In the genomic region with DNA sequence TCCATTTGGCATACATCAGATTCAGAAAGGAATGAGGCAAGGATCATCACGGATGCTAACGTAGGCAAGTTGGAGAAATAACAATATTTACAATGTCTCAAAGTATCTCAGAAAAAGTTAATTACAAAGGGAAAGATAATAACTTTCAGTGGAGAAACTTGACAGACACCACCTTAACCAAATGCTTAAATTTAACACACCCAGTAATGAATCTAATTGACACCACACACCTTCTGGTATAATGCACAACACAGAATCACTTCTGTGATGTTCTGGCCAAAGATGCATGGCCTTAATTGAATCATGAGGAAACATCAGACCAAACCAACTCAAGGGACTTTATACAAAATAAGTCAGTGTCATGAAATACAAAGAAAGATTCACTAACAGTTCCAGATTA, we compare ENCODE assay signal across 1 cellular context.
TF ChIP-seq lines count a peak whose summit lies in the region.

No MANE protein-coding gene starts in this region.

TF ChIP-seq in GM12878, 131 proteins besides CTCF, POLR2A, EP300 and RAD21:
- TF ChIP-seq RELB (IDR thresholded peaks at IDR 0.05; ENCODE audit: low read depth) (no peak), ZSCAN29 (IDR thresholded peaks at IDR 0.05) (no peak), BCL11A (IDR thresholded peaks at IDR 0.05; ENCODE audit: low read depth, low read length) (no peak), ASH2L (IDR thresholded peaks at IDR 0.05; ENCODE audit: borderline replicate concordance, low read depth) (no peak), TCF3 (IDR thresholded peaks at IDR 0.05; ENCODE audit: borderline replicate concordance, insufficient read depth, low read depth, low read length) (no peak), KAT2A (conservative IDR thresholded peaks at IDR 0.05; ENCODE audit: control insufficient read depth, low read depth, low read length) (no peak), MTA2 (IDR thresholded peaks at IDR 0.05; ENCODE audit: low read depth) (peak; percentile 62; the same call in 1 of the 2 replicates), PKNOX1 (IDR thresholded peaks at IDR 0.05) (peak; percentile 56; the same call in 1 of the 2 replicates), SKIL (IDR thresholded peaks at IDR 0.05; ENCODE audit: low read depth, poor library complexity, severe bottlenecking) (peak; percentile 49), PAX5 (IDR thresholded peaks at IDR 0.05; ENCODE audit: borderline replicate concordance, low read depth, low read length) (no peak), ZNF592 (IDR thresholded peaks at IDR 0.05) (peak; percentile 18; the same call in 1 of the 2 replicates), YY1 (IDR thresholded peaks at IDR 0.05; ENCODE audit: low read depth, low read length) (no peak)
